In genomic region chr7:144256112-144256511, GRCh38 we compare ENCODE assay signal across 22 cellular contexts. TPM values are rescaled to one million over a fixed set of nuclear protein-coding genes. Genes with fewer than 3 reads are reported as not detected.
DNase-seq lines count a peak whose midpoint lies in the region; ATAC-seq, FAIRE-seq and TF ChIP-seq lines count a peak whose summit lies in the region.
"Had no signal": no experiment of that assay in that cellular context is flagged by ENCODE, and none has a peak within 500 bp of the region (broad histone marks: within the 10 kb centered on the region; RNA-seq: fewer than 3 reads in every experiment).

No MANE protein-coding gene starts in this region.

- H3K36me3 ChIP-seq in right lobe of liver (no peaks in the 10 kb centered on the region), HepG2 (replicated peaks in 1 of 2; ENCODE audit: control insufficient read depth in 1 of 2, insufficient read depth in 2 of 2, low read length in 2 of 2) (no peaks in the 10 kb centered on the region), tibial artery (no peaks in the 10 kb centered on the region)
- H3K36me3 ChIP-seq: sigmoid colon had no signal

- POLR2A ChIA-PET in HepG2 (lab: Yijun Ruan, JAX) = no interaction called here
- POLR2A ChIA-PET in activated CD4-positive, alpha-beta memory T cell treated with anti-CD3 and anti-CD28 coated beads for 36 hours (lab: Charles Lee) = no interaction called here

- intact Hi-C loops in right lobe of liver (cut with DNase I) = no loop called here
- intact Hi-C loops in HepG2 (cut with micrococcal nuclease; ENCODE audit: unreplicated experiment) = no loop called here
- intact Hi-C loops in activated CD4-positive, alpha-beta memory T cell treated with anti-CD3 and anti-CD28 coated beads for 36 hours (cut with micrococcal nuclease) = no loop called here
- intact Hi-C loops in tibial artery (cut with DNase I; ENCODE audit: low total_unique reads) = no loop called here

- DNase-seq in right lobe of liver (no peak), HepG2 (ENCODE audit: low spot score) (no peak), amniotic epithelial cell (ENCODE audit: low read depth) (peak; percentile 14), fibroblast of villous mesenchyme (ENCODE audit: low read depth) (peak; percentile 1), tibial artery (no peak), mesothelial cell of epicardium (ENCODE audit: low spot score in 2 of 2, unreplicated experiment in 2 of 2) (no peak), NCI-H1930 (lab: John Stamatoyannopoulos, UW) (no peak)
- no peak for DNase-seq in activated CD4-positive, alpha-beta memory T cell treated with anti-CD3 and anti-CD28 coated beads for 36 hours
- DNase-seq: activated naive CD8-positive, alpha-beta T cell treated with anti-CD3 and anti-CD28 coated beads, Interleukin-2, amount 10 ng/mL, durations not matched to agents 7 days and 5 days; erythroblast; GOT3; KBM-7; NCI-H1417 treated with DMSO at 0.1 percent for 48 hours; NCI-H510A; stimulated activated CD4-positive, alpha-beta T cell treated with anti-CD3 and anti-CD28 coated beads, Interleukin-4, amount 100 ng/mL, for 4 hours had no signal

- TF ChIP-seq EP300 in HepG2 (IDR thresholded peaks at IDR 0.05; ENCODE audit: low read depth in 2 of 2, low read length in 2 of 2) (no peak), HepG2 (CRISPR knock-in tag; IDR thresholded peaks at IDR 0.05; ENCODE audit: borderline replicate concordance) (no peak)

- no peak overlapping the region for H3K27ac Mint-ChIP-seq in activated CD4-positive, alpha-beta memory T cell treated with anti-CD3 and anti-CD28 coated beads for 36 hours
- H3K27ac Mint-ChIP-seq in mesothelial cell of epicardium = no peak overlapping the region
- H3K27ac Mint-ChIP-seq: activated naive CD8-positive, alpha-beta T cell treated with anti-CD3 and anti-CD28 coated beads, Interleukin-2, amount 10 ng/mL, durations not matched to agents 7 days and 5 days; stimulated activated effector memory CD8-positive, alpha-beta T cell treated with anti-CD3 and anti-CD28 coated beads, Interleukin-12 subunit alpha, Interleukin-12 subunit beta, amount 100 ng/mL, for 72 hours had no signal

- no peaks in the 10 kb centered on the region for H3K79me2 ChIP-seq in HepG2 (ENCODE audit: insufficient read depth, low read length)

- no peak for TF ChIP-seq POLR2A in right lobe of liver (IDR thresholded peaks at IDR 0.05)
- no peak for TF ChIP-seq POLR2A in HepG2 (IDR thresholded peaks at IDR 0.05; ENCODE audit: insufficient read depth in 1 of 2, low read depth in 2 of 2, low read length in 2 of 2)

- 83% methylated on average over 2 of the region's 3 CpGs for WGBS in right lobe of liver (ENCODE audit: insufficient coverage, low coverage, low lambda C conversion rate, missing lambda C conversion rate)
- 10% methylated on average over 3 of the region's 3 CpGs for WGBS in HepG2 (ENCODE audit: low lambda C conversion rate)

- H3K27me3 Mint-ChIP-seq in activated CD4-positive, alpha-beta memory T cell treated with anti-CD3 and anti-CD28 coated beads for 36 hours = no peaks in the 10 kb centered on the region
- H3K27me3 Mint-ChIP-seq in mesothelial cell of epicardium (ENCODE audit: low read depth) = no peaks in the 10 kb centered on the region
- H3K27me3 Mint-ChIP-seq: activated naive CD8-positive, alpha-beta T cell treated with anti-CD3 and anti-CD28 coated beads, Interleukin-2, amount 10 ng/mL, durations not matched to agents 7 days and 5 days had no signal

- no peaks in the 10 kb centered on the region for H3K9me3 ChIP-seq in right lobe of liver
- H3K9me3 ChIP-seq in HepG2 (ENCODE audit: low read length) = no peaks in the 10 kb centered on the region
- H3K9me3 ChIP-seq in tibial artery = no peaks in the 10 kb centered on the region
- H3K9me3 ChIP-seq: sigmoid colon had no signal

- H4K20me1 ChIP-seq in HepG2 (ENCODE audit: insufficient read depth, low read length) = no peaks in the 10 kb centered on the region

- H3K4me1 Mint-ChIP-seq in activated CD4-positive, alpha-beta memory T cell treated with anti-CD3 and anti-CD28 coated beads for 36 hours (ENCODE audit: low read depth) = no peaks in the 10 kb centered on the region
- H3K4me1 Mint-ChIP-seq in mesothelial cell of epicardium = no peaks in the 10 kb centered on the region
- H3K4me1 Mint-ChIP-seq: activated naive CD8-positive, alpha-beta T cell treated with anti-CD3 and anti-CD28 coated beads, Interleukin-2, amount 10 ng/mL, durations not matched to agents 7 days and 5 days; stimulated activated effector memory CD8-positive, alpha-beta T cell treated with anti-CD3 and anti-CD28 coated beads, Interleukin-12 subunit alpha, Interleukin-12 subunit beta, amount 100 ng/mL, for 72 hours had no signal

- no peak overlapping the region for H3K9ac ChIP-seq in HepG2 (ENCODE audit: insufficient read depth, low read depth, low read length)

- no peaks in the 10 kb centered on the region for H3K27me3 ChIP-seq in right lobe of liver
- H3K27me3 ChIP-seq in HepG2 (ENCODE audit: control insufficient read depth in 1 of 2, insufficient read depth in 2 of 2, low read length in 2 of 2) = no peaks in the 10 kb centered on the region
- H3K27me3 ChIP-seq in tibial artery = no peaks in the 10 kb centered on the region
- H3K27me3 ChIP-seq: sigmoid colon had no signal

- CTCF ChIA-PET in HepG2 (lab: Yijun Ruan, JAX; ENCODE audit: low intra/inter-chr PET ratio, low total read pairs) = no interaction called here
- CTCF ChIA-PET in activated CD4-positive, alpha-beta memory T cell treated with anti-CD3 and anti-CD28 coated beads for 36 hours (lab: Charles Lee) = no interaction called here

- H3K4me1 ChIP-seq in right lobe of liver = no peaks in the 10 kb centered on the region
- H3K4me1 ChIP-seq in HepG2 (ENCODE audit: insufficient read depth, low read length) = no peaks in the 10 kb centered on the region
- H3K4me1 ChIP-seq in tibial artery = no peaks in the 10 kb centered on the region
- H3K4me1 ChIP-seq: sigmoid colon had no signal

- no peak for TF ChIP-seq CTCF in right lobe of liver (IDR thresholded peaks at IDR 0.05)
- no peak for TF ChIP-seq CTCF in HepG2 (CRISPR knock-in tag; IDR thresholded peaks at IDR 0.05)
- no peak for TF ChIP-seq CTCF in fibroblast of villous mesenchyme (IDR thresholded peaks at IDR 0.05; ENCODE audit: insufficient read depth, low read depth, low read length)
- TF ChIP-seq CTCF in tibial artery (IDR thresholded peaks at IDR 0.05) = no peak
- TF ChIP-seq CTCF in mesothelial cell of epicardium (IDR thresholded peaks at IDR 0.05; ENCODE audit: unreplicated experiment) = no peak

- H3K4me3 Mint-ChIP-seq in activated CD4-positive, alpha-beta memory T cell treated with anti-CD3 and anti-CD28 coated beads for 36 hours = no peak overlapping the region
- H3K4me3 Mint-ChIP-seq in mesothelial cell of epicardium = no peak overlapping the region
- H3K4me3 Mint-ChIP-seq: activated naive CD8-positive, alpha-beta T cell treated with anti-CD3 and anti-CD28 coated beads, Interleukin-2, amount 10 ng/mL, durations not matched to agents 7 days and 5 days; stimulated activated effector memory CD8-positive, alpha-beta T cell treated with anti-CD3 and anti-CD28 coated beads, Interleukin-12 subunit alpha, Interleukin-12 subunit beta, amount 100 ng/mL, for 72 hours had no signal

- BruUV-seq in HepG2 (replicated peaks; lab: Mats Ljungman, UMichigan) = no TSS peak

- H3K27ac ChIP-seq in right lobe of liver (no peak overlapping the region), HepG2 (ENCODE audit: extremely low read length, insufficient read depth, low read length) (no peak overlapping the region), tibial artery (no peak overlapping the region)
- H3K27ac ChIP-seq: sigmoid colon had no signal

- in situ Hi-C loops in HepG2 (cut with HindIII; ENCODE audit: extremely low pct_ligation_motif_present, low pct_unique_long_range_greater_than_20kb) = no loop called here

- no peak for TF ChIP-seq RAD21 in HepG2 (CRISPR knock-in tag; IDR thresholded peaks at IDR 0.05)

- peak; percentile 26 to 53 (median 44) for ATAC-seq in right lobe of liver
- ATAC-seq in HepG2 = no peak
- ATAC-seq: activated CD4-positive, CD25-positive, alpha-beta regulatory T cell treated with anti-CD3 and anti-CD28 coated beads, Interleukin-2, amount 50 U/mL, for 24 hours; stimulated activated effector memory CD8-positive, alpha-beta T cell treated with anti-CD3 and anti-CD28 coated beads, Interleukin-12 subunit alpha, Interleukin-12 subunit beta, amount 100 ng/mL, for 72 hours had no signal

- H3K4me3 ChIP-seq in right lobe of liver (no peak overlapping the region), HepG2 (replicated peaks in 1 of 3; ENCODE audit: insufficient read depth in 1 of 3, low read depth in 2 of 3, low read length in 3 of 3) (no peak overlapping the region), fibroblast of villous mesenchyme (ENCODE audit: low read depth, low read length) (no peak overlapping the region), tibial artery (no peak overlapping the region)
- H3K4me3 ChIP-seq: sigmoid colon had no signal

- H3K36me3 Mint-ChIP-seq in activated CD4-positive, alpha-beta memory T cell treated with anti-CD3 and anti-CD28 coated beads for 36 hours = no peaks in the 10 kb centered on the region
- H3K36me3 Mint-ChIP-seq in mesothelial cell of epicardium = no peaks in the 10 kb centered on the region
- H3K36me3 Mint-ChIP-seq: activated naive CD8-positive, alpha-beta T cell treated with anti-CD3 and anti-CD28 coated beads, Interleukin-2, amount 10 ng/mL, durations not matched to agents 7 days and 5 days; stimulated activated effector memory CD8-positive, alpha-beta T cell treated with anti-CD3 and anti-CD28 coated beads, Interleukin-12 subunit alpha, Interleukin-12 subunit beta, amount 100 ng/mL, for 72 hours had no signal

- no peak for FAIRE-seq in HepG2 (lab: Jason Lieb, UNC)

- H3K4me2 ChIP-seq in HepG2 (ENCODE audit: low read depth, low read length) = no peak overlapping the region

- no peaks in the 10 kb centered on the region for H3K9me3 Mint-ChIP-seq in activated CD4-positive, alpha-beta memory T cell treated with anti-CD3 and anti-CD28 coated beads for 36 hours
- H3K9me3 Mint-ChIP-seq in mesothelial cell of epicardium = no peaks in the 10 kb centered on the region
- H3K9me3 Mint-ChIP-seq: activated naive CD8-positive, alpha-beta T cell treated with anti-CD3 and anti-CD28 coated beads, Interleukin-2, amount 10 ng/mL, durations not matched to agents 7 days and 5 days; stimulated activated effector memory CD8-positive, alpha-beta T cell treated with anti-CD3 and anti-CD28 coated beads, Interleukin-12 subunit alpha, Interleukin-12 subunit beta, amount 100 ng/mL, for 72 hours had no signal

- H2AFZ ChIP-seq in HepG2 (ENCODE audit: low read length) = no peak overlapping the region

RNA-seq across cellular contexts. Expression of gene OR2A7, which starts 8.5 kb away (rescaled TPM):
- 1 to 10 TPM; 1.5 to 5.6 (median 3.5) TPM for total RNA-seq in right lobe of liver
- not detected in 2 replicates for total RNA-seq in HepG2 (2016; rRNA removed; fragmentation: Illumina TruSeq; extraction: Trizol)
- total RNA-seq in HepG2 (2016; cell fraction: cytosol; rRNA removed; fragmentation: Illumina TruSeq; extraction: Trizol; ENCODE audit: low read depth) = not detected in 2 replicates
- total RNA-seq in HepG2 (2016; cell fraction: insoluble cytoplasmic fraction; rRNA removed; fragmentation: Illumina TruSeq; extraction: Trizol) = not detected in 2 replicates
- not detected in 2 replicates for total RNA-seq in HepG2 (2016; cell fraction: membrane; rRNA removed; fragmentation: Illumina TruSeq; extraction: Trizol)
- total RNA-seq in HepG2 (2016; cell fraction: nucleus; rRNA removed; fragmentation: Illumina TruSeq; extraction: Trizol) = not detected in 2 replicates
- not detected in 2 replicates for polyA plus RNA-seq in HepG2 (2011; rRNA removed)
- polyA plus RNA-seq in HepG2 (2011; cell fraction: cytosol; rRNA removed) = not detected in 2 replicates
- polyA plus RNA-seq in HepG2 (2011; cell fraction: nucleus; rRNA removed) = not detected in 2 replicates
- 0.27 TPM in 1 of 2 replicates, not detected in the other for polyA plus RNA-seq in HepG2 (2012)
- not detected in 2 replicates for polyA plus RNA-seq in HepG2 (2016; cell fraction: cytosol; fragmentation: Illumina TruSeq; extraction: Trizol; ENCODE audit: low read depth)
- not detected in 2 replicates for polyA plus RNA-seq in HepG2 (2016; cell fraction: insoluble cytoplasmic fraction; fragmentation: Illumina TruSeq; extraction: Trizol; ENCODE audit: low read depth)
- not detected in 2 replicates for polyA plus RNA-seq in HepG2 (2016; cell fraction: membrane; fragmentation: Illumina TruSeq; extraction: Trizol; ENCODE audit: low read depth)
- not detected in 2 replicates for polyA plus RNA-seq in HepG2 (2016; cell fraction: nucleus; fragmentation: Illumina TruSeq; extraction: Trizol; ENCODE audit: insufficient read depth, low read depth)
- 0.26 and 7.0 TPM in 2 replicates for polyA minus RNA-seq in HepG2 (2011; rRNA and poly(A)+ RNA removed; ENCODE audit: low replicate concordance)
- polyA minus RNA-seq in HepG2 (2011; cell fraction: cytosol; rRNA and poly(A)+ RNA removed) = not detected in 2 replicates
- polyA minus RNA-seq in HepG2 (2011; cell fraction: nucleus; rRNA and poly(A)+ RNA removed) = not detected in 2 replicates
- total RNA-seq in fibroblast of villous mesenchyme = under 0.01 and 0.32 TPM in 2 replicates
- total RNA-seq in activated CD4-positive, alpha-beta memory T cell treated with anti-CD3 and anti-CD28 coated beads for 36 hours = 1 to 10 TPM; 2.0 to 2.2 TPM
- total RNA-seq in mesothelial cell of epicardium = 10.8 to 11.3 TPM (median 11.1 TPM) in 3 replicates
- polyA plus RNA-seq: AG04450 had no signal

RNA-seq across cellular contexts. Expression of gene CTAGE8, which starts 13.0 kb away (rescaled TPM):
- total RNA-seq in right lobe of liver (1 to 10 TPM in 2 of 6 experiments, under 1 TPM in 4; 0.53 to 1.3 (median 0.71) TPM), HepG2 (2016; rRNA removed; fragmentation: Illumina TruSeq; extraction: Trizol) (not detected in 2 replicates), fibroblast of villous mesenchyme (0.43 TPM in 1 of 2 replicates, not detected in the other), mesothelial cell of epicardium (4.5 to 6.4 TPM (median 6.2 TPM) in 3 replicates)
- total RNA-seq in HepG2 (2016; cell fraction: cytosol; rRNA removed; fragmentation: Illumina TruSeq; extraction: Trizol; ENCODE audit: low read depth) = not detected in 2 replicates
- total RNA-seq in HepG2 (2016; cell fraction: insoluble cytoplasmic fraction; rRNA removed; fragmentation: Illumina TruSeq; extraction: Trizol) = not detected in 2 replicates
- total RNA-seq in HepG2 (2016; cell fraction: membrane; rRNA removed; fragmentation: Illumina TruSeq; extraction: Trizol) = not detected in 2 replicates
- total RNA-seq in HepG2 (2016; cell fraction: nucleus; rRNA removed; fragmentation: Illumina TruSeq; extraction: Trizol) = not detected in 2 replicates
- not detected in 2 replicates for polyA plus RNA-seq in HepG2 (2011; rRNA removed)
- not detected in 2 replicates for polyA plus RNA-seq in HepG2 (2011; cell fraction: cytosol; rRNA removed)
- polyA plus RNA-seq in HepG2 (2011; cell fraction: nucleus; rRNA removed) = not detected in 2 replicates
- not detected in 2 replicates for polyA plus RNA-seq in HepG2 (2012)
- not detected in 2 replicates for polyA plus RNA-seq in HepG2 (2016; cell fraction: cytosol; fragmentation: Illumina TruSeq; extraction: Trizol; ENCODE audit: low read depth)
- polyA plus RNA-seq in HepG2 (2016; cell fraction: insoluble cytoplasmic fraction; fragmentation: Illumina TruSeq; extraction: Trizol; ENCODE audit: low read depth) = not detected in 2 replicates
- not detected in 2 replicates for polyA plus RNA-seq in HepG2 (2016; cell fraction: membrane; fragmentation: Illumina TruSeq; extraction: Trizol; ENCODE audit: low read depth)
- not detected in 2 replicates for polyA plus RNA-seq in HepG2 (2016; cell fraction: nucleus; fragmentation: Illumina TruSeq; extraction: Trizol; ENCODE audit: insufficient read depth, low read depth)
- 0.47 TPM in 1 of 2 replicates, not detected in the other for polyA minus RNA-seq in HepG2 (2011; rRNA and poly(A)+ RNA removed; ENCODE audit: low replicate concordance)
- not detected in 2 replicates for polyA minus RNA-seq in HepG2 (2011; cell fraction: cytosol; rRNA and poly(A)+ RNA removed)
- polyA minus RNA-seq in HepG2 (2011; cell fraction: nucleus; rRNA and poly(A)+ RNA removed) = not detected in 2 replicates
- 1 to 10 TPM; 1.7 to 1.8 TPM for total RNA-seq in activated CD4-positive, alpha-beta memory T cell treated with anti-CD3 and anti-CD28 coated beads for 36 hours

RNA-seq across cellular contexts. Expression of gene OR2A42, which starts 16.7 kb away (rescaled TPM):
- total RNA-seq in right lobe of liver = not detected
- not detected in 2 replicates for total RNA-seq in HepG2 (2016; rRNA removed; fragmentation: Illumina TruSeq; extraction: Trizol)
- not detected in 2 replicates for total RNA-seq in HepG2 (2016; cell fraction: cytosol; rRNA removed; fragmentation: Illumina TruSeq; extraction: Trizol; ENCODE audit: low read depth)
- not detected in 2 replicates for total RNA-seq in HepG2 (2016; cell fraction: insoluble cytoplasmic fraction; rRNA removed; fragmentation: Illumina TruSeq; extraction: Trizol)
- total RNA-seq in HepG2 (2016; cell fraction: membrane; rRNA removed; fragmentation: Illumina TruSeq; extraction: Trizol) = not detected in 2 replicates
- not detected in 2 replicates for total RNA-seq in HepG2 (2016; cell fraction: nucleus; rRNA removed; fragmentation: Illumina TruSeq; extraction: Trizol)
- polyA plus RNA-seq in HepG2 (2011; rRNA removed) = not detected in 2 replicates
- not detected in 2 replicates for polyA plus RNA-seq in HepG2 (2011; cell fraction: cytosol; rRNA removed)
- polyA plus RNA-seq in HepG2 (2011; cell fraction: nucleus; rRNA removed) = not detected in 2 replicates
- not detected in 2 replicates for polyA plus RNA-seq in HepG2 (2012)
- not detected in 2 replicates for polyA plus RNA-seq in HepG2 (2016; cell fraction: cytosol; fragmentation: Illumina TruSeq; extraction: Trizol; ENCODE audit: low read depth)
- polyA plus RNA-seq in HepG2 (2016; cell fraction: insoluble cytoplasmic fraction; fragmentation: Illumina TruSeq; extraction: Trizol; ENCODE audit: low read depth) = not detected in 2 replicates
- not detected in 2 replicates for polyA plus RNA-seq in HepG2 (2016; cell fraction: membrane; fragmentation: Illumina TruSeq; extraction: Trizol; ENCODE audit: low read depth)
- not detected in 2 replicates for polyA plus RNA-seq in HepG2 (2016; cell fraction: nucleus; fragmentation: Illumina TruSeq; extraction: Trizol; ENCODE audit: insufficient read depth, low read depth)
- polyA minus RNA-seq in HepG2 (2011; rRNA and poly(A)+ RNA removed; ENCODE audit: low replicate concordance) = not detected in 2 replicates
- not detected in 2 replicates for polyA minus RNA-seq in HepG2 (2011; cell fraction: cytosol; rRNA and poly(A)+ RNA removed)
- not detected in 2 replicates for polyA minus RNA-seq in HepG2 (2011; cell fraction: nucleus; rRNA and poly(A)+ RNA removed)
- under 0.01 TPM in 2 replicates for total RNA-seq in fibroblast of villous mesenchyme
- total RNA-seq in activated CD4-positive, alpha-beta memory T cell treated with anti-CD3 and anti-CD28 coated beads for 36 hours = not detected
- 0.09 to 0.50 TPM (median 0.22 TPM) in 3 replicates for total RNA-seq in mesothelial cell of epicardium
- total RNA-seq: activated naive CD8-positive, alpha-beta T cell treated with anti-CD3 and anti-CD28 coated beads, Interleukin-2, amount 10 ng/mL, durations not matched to agents 7 days and 5 days; mesenteric fat pad had no signal
- polyA plus RNA-seq: AG04450 had no signal

RNA-seq across cellular contexts. Expression of gene OR2A1, which starts 56.1 kb away (rescaled TPM):
- total RNA-seq in right lobe of liver = under 1 TPM in 1 of 6 experiments, not detected in 5; 0.09 TPM
- not detected in 2 replicates for total RNA-seq in HepG2 (2016; rRNA removed; fragmentation: Illumina TruSeq; extraction: Trizol)
- total RNA-seq in HepG2 (2016; cell fraction: cytosol; rRNA removed; fragmentation: Illumina TruSeq; extraction: Trizol; ENCODE audit: low read depth) = not detected in 2 replicates
- not detected in 2 replicates for total RNA-seq in HepG2 (2016; cell fraction: insoluble cytoplasmic fraction; rRNA removed; fragmentation: Illumina TruSeq; extraction: Trizol)
- total RNA-seq in HepG2 (2016; cell fraction: membrane; rRNA removed; fragmentation: Illumina TruSeq; extraction: Trizol) = not detected in 2 replicates
- not detected in 2 replicates for total RNA-seq in HepG2 (2016; cell fraction: nucleus; rRNA removed; fragmentation: Illumina TruSeq; extraction: Trizol)
- polyA plus RNA-seq in HepG2 (2011; rRNA removed) = not detected in 2 replicates
- not detected in 2 replicates for polyA plus RNA-seq in HepG2 (2011; cell fraction: cytosol; rRNA removed)
- not detected in 2 replicates for polyA plus RNA-seq in HepG2 (2011; cell fraction: nucleus; rRNA removed)
- not detected in 2 replicates for polyA plus RNA-seq in HepG2 (2012)
- polyA plus RNA-seq in HepG2 (2016; cell fraction: cytosol; fragmentation: Illumina TruSeq; extraction: Trizol; ENCODE audit: low read depth) = not detected in 2 replicates
- polyA plus RNA-seq in HepG2 (2016; cell fraction: insoluble cytoplasmic fraction; fragmentation: Illumina TruSeq; extraction: Trizol; ENCODE audit: low read depth) = not detected in 2 replicates
- polyA plus RNA-seq in HepG2 (2016; cell fraction: membrane; fragmentation: Illumina TruSeq; extraction: Trizol; ENCODE audit: low read depth) = not detected in 2 replicates
- polyA plus RNA-seq in HepG2 (2016; cell fraction: nucleus; fragmentation: Illumina TruSeq; extraction: Trizol; ENCODE audit: insufficient read depth, low read depth) = not detected in 2 replicates
- polyA minus RNA-seq in HepG2 (2011; rRNA and poly(A)+ RNA removed; ENCODE audit: low replicate concordance) = not detected in 2 replicates
- polyA minus RNA-seq in HepG2 (2011; cell fraction: cytosol; rRNA and poly(A)+ RNA removed) = not detected in 2 replicates
- not detected in 2 replicates for polyA minus RNA-seq in HepG2 (2011; cell fraction: nucleus; rRNA and poly(A)+ RNA removed)
- total RNA-seq in fibroblast of villous mesenchyme = under 0.01 TPM in 2 replicates
- not detected for total RNA-seq in activated CD4-positive, alpha-beta memory T cell treated with anti-CD3 and anti-CD28 coated beads for 36 hours
- 0.24 to 0.27 TPM (median 0.27 TPM) in 3 replicates for total RNA-seq in mesothelial cell of epicardium
- total RNA-seq: chondrocyte, ureter had no signal
- polyA plus RNA-seq: AG04450 had no signal

Comparison
In these comparisons a context has a peak if more than half of its experiments do, and no peak if none do; other contexts are left out.
1. DNase-seq: peak in amniotic epithelial cell (single experiment) and fibroblast of villous mesenchyme (single experiment); none in right lobe of liver (0 of 3), HepG2 (single experiment), activated CD4-positive, alpha-beta memory T cell treated with anti-CD3 and anti-CD28 coated beads for 36 hours (single experiment), tibial artery (0 of 2), mesothelial cell of epicardium (0 of 2) and NCI-H1930 (0 of 2).